ENCODE assay signal across 8 cellular contexts in genomic region chr7:117750612-117751563, GRCh38.
DNase-seq lines count a peak whose midpoint lies in the region; ATAC-seq, FAIRE-seq and TF ChIP-seq lines count a peak whose summit lies in the region.

No MANE protein-coding gene starts in this region.

- H3K27ac ChIP-seq in DOHH2 (ENCODE audit: low read depth, low read length) (no peak overlapping the region), VCaP (no peak overlapping the region), aorta (ENCODE audit: low read depth in 1 of 2, low read length in 2 of 2) (no peak overlapping the region)

- H3K4me3 ChIP-seq in DOHH2 (ENCODE audit: low read length) (no peak overlapping the region), aorta (ENCODE audit: low read length in 2 of 2) (no peak overlapping the region)

- 47 to 53% methylated on average over 8 of the region's 8 CpGs for WGBS in aorta, 2 donors

- H3K4me2 ChIP-seq in DOHH2 (ENCODE audit: low read length), result no peak overlapping the region

- no peaks in the 10 kb centered on the region for H3K9me2 ChIP-seq in DOHH2 (replicated peaks; ENCODE audit: control insufficient read depth, low read length)

- no peaks in the 10 kb centered on the region for H3K9me3 ChIP-seq in DOHH2 (ENCODE audit: control insufficient read depth, insufficient read depth, low read length)
- no peaks in the 10 kb centered on the region for H3K9me3 ChIP-seq in aorta (ENCODE audit: control insufficient read depth, low read length)

- no peaks in the 10 kb centered on the region for H3K4me1 ChIP-seq in DOHH2 (ENCODE audit: control insufficient read depth, low read length)
- H3K4me1 ChIP-seq in aorta (ENCODE audit: control insufficient read depth in 1 of 2, insufficient read depth in 2 of 2, low read length in 2 of 2), result no peaks in the 10 kb centered on the region

- FAIRE-seq in islet of Langerhans (lab: Jason Lieb, UNC), result peak; percentile 85

- no peak for ATAC-seq in aorta (ENCODE audit: low FRiP score)
- no peak for ATAC-seq in HG02571 (IDR thresholded peaks at IDR 0.05; ENCODE audit: unreplicated experiment)
- ATAC-seq in GM21515 (IDR thresholded peaks at IDR 0.05; ENCODE audit: unreplicated experiment), result no peak

- H3K36me3 ChIP-seq in DOHH2 (ENCODE audit: control insufficient read depth, low read length), result no peaks in the 10 kb centered on the region
- H3K36me3 ChIP-seq in aorta (ENCODE audit: control insufficient read depth in 1 of 2, insufficient read depth in 2 of 2, low read length in 1 of 2), result no peaks in the 10 kb centered on the region

- DNase-seq in Kasumi-1 (lab: John Stamatoyannopoulos, UW) (peak; percentile 43 to 56), T-helper 9 cell (no peak), aorta (no peak)

- H4K20me1 ChIP-seq in DOHH2 (ENCODE audit: control insufficient read depth, insufficient read depth, low read depth, low read length), result no peaks in the 10 kb centered on the region

- intact Hi-C loops in aorta (cut with DNase I), result loop anchor here (5.0 to 10.0 kb wide), 3 partner anchors 121 to 446 kb away; partner anchors contain the start of gene CTTNBP2 (in 1 of the 2)

- no peaks in the 10 kb centered on the region for H3F3A ChIP-seq in DOHH2 (ENCODE audit: control insufficient read depth, insufficient read depth)

- TF ChIP-seq CTCF in DOHH2 (IDR thresholded peaks at IDR 0.05; ENCODE audit: low read depth, low read length, poor library complexity, severe bottlenecking) (peak; percentile 58), VCaP (conservative IDR thresholded peaks at IDR 0.05) (peak; percentile 82)

- H3K27me3 ChIP-seq in DOHH2 (ENCODE audit: control insufficient read depth, low read length) (no peaks in the 10 kb centered on the region), aorta (ENCODE audit: control insufficient read depth in 1 of 2, insufficient read depth in 2 of 2, low read length in 1 of 2) (no peaks in the 10 kb centered on the region)

- no peaks in the 10 kb centered on the region for H3K79me2 ChIP-seq in DOHH2 (ENCODE audit: control insufficient read depth, low read length)

Comparison
In these comparisons a context has a peak if more than half of its experiments do, and no peak if none do; other contexts are left out.
1. DNase-seq: peak in Kasumi-1 (2 of 2); none in T-helper 9 cell (single experiment) and aorta (0 of 2).